ENCODE assay signal across 18 cellular contexts in genomic region chr3:197445886-197446631, GRCh38.
"Had no signal": no experiment of that assay in that cellular context is flagged by ENCODE, and none has a peak within 500 bp of the region (broad histone marks: within the 10 kb centered on the region; RNA-seq: fewer than 3 reads in every experiment).

No MANE protein-coding gene starts in this region.

- H3K4me3 ChIP-seq: adrenal gland, left lung, prostate gland, thoracic aorta had no signal

- H3K4me1 Mint-ChIP-seq: stimulated activated naive B cell treated with anti-CD40 and anti-IgM and Interleukin-4, amounts not matched to agents 10 μg/mL and 1 μg/mL and 100 μg/mL, for 72 hours had no signal

- H3K9me3 ChIP-seq: adrenal gland, left lung, prostate gland, thoracic aorta had no signal

- DNase-seq: activated CD4-positive, alpha-beta T cell treated with anti-CD3 and anti-CD28 coated beads, Interleukin-2, amount 10 ng/mL, durations not matched to agents 24 days and 14 days; activated CD8-positive, alpha-beta memory T cell treated with anti-CD3 and anti-CD28 coated beads, Interleukin-2, amount 50 U/mL, for 4 hours; activated effector memory CD4-positive, alpha-beta T cell treated with anti-CD3 and anti-CD28 coated beads, Interleukin-2, amount 50 U/mL, for 16 hours; activated T-cell treated with anti-CD3 and anti-CD28 coated beads, Interleukin-2, amount 50 U/mL, for 4 hours; effector memory CD4-positive, alpha-beta T cell; kidney; left lung; midbrain; right cardiac atrium; stimulated activated naive B cell treated with anti-CD40 and anti-IgM and Interleukin-4, amounts not matched to agents 10 μg/mL and 1 μg/mL and 100 μg/mL, for 72 hours had no signal

- H3K9me3 Mint-ChIP-seq: activated CD4-positive, alpha-beta T cell treated with anti-CD3 and anti-CD28 coated beads, Interleukin-2, amount 10 ng/mL, durations not matched to agents 24 days and 14 days; activated naive CD4-positive, alpha-beta T cell treated with anti-CD3 and anti-CD28 coated beads, Interleukin-2, amount 50 U/mL, for 72 hours; activated T-cell treated with anti-CD3 and anti-CD28 coated beads, Interleukin-2, amount 50 U/mL, for 4 hours; dendritic cell treated with granulocyte-macrophage colony-stimulating factor and Interleukin-4, amounts not matched to agents 40 ng/mL and 50 ng/mL, for 4 days; stimulated activated naive B cell treated with anti-CD40 and anti-IgM and Interleukin-4, amounts not matched to agents 10 μg/mL and 1 μg/mL and 100 μg/mL, for 72 hours had no signal

- H3K36me3 ChIP-seq: adrenal gland, left lung, prostate gland, thoracic aorta had no signal

- H3K4me3 Mint-ChIP-seq: activated CD4-positive, alpha-beta T cell treated with anti-CD3 and anti-CD28 coated beads, Interleukin-2, amount 10 ng/mL, durations not matched to agents 24 days and 14 days; activated T-cell treated with anti-CD3 and anti-CD28 coated beads, Interleukin-2, amount 50 U/mL, for 4 hours; dendritic cell treated with granulocyte-macrophage colony-stimulating factor and Interleukin-4, amounts not matched to agents 40 ng/mL and 50 ng/mL, for 4 days; stimulated activated naive B cell treated with anti-CD40 and anti-IgM and Interleukin-4, amounts not matched to agents 10 μg/mL and 1 μg/mL and 100 μg/mL, for 72 hours had no signal

- H3K4me1 ChIP-seq: adrenal gland, left lung, prostate gland had no signal

- ATAC-seq: activated naive CD4-positive, alpha-beta T cell treated with anti-CD3 and anti-CD28 coated beads, Interleukin-2, amount 50 U/mL, for 72 hours; activated T-cell treated with anti-CD3 and anti-CD28 coated beads, Interleukin-2, amount 50 U/mL, for 4 hours; left lung; stimulated activated naive B cell treated with anti-CD40 and anti-IgM and Interleukin-4, amounts not matched to agents 10 μg/mL and 1 μg/mL and 100 μg/mL, for 72 hours had no signal

- FAIRE-seq: astrocyte, bronchial epithelial cell, kidney, urothelium cell line had no signal

- H3K27ac Mint-ChIP-seq: activated CD4-positive, alpha-beta T cell treated with anti-CD3 and anti-CD28 coated beads, Interleukin-2, amount 10 ng/mL, durations not matched to agents 24 days and 14 days; activated naive CD4-positive, alpha-beta T cell treated with anti-CD3 and anti-CD28 coated beads, Interleukin-2, amount 50 U/mL, for 72 hours; dendritic cell treated with granulocyte-macrophage colony-stimulating factor and Interleukin-4, amounts not matched to agents 40 ng/mL and 50 ng/mL, for 4 days; stimulated activated naive B cell treated with anti-CD40 and anti-IgM and Interleukin-4, amounts not matched to agents 10 μg/mL and 1 μg/mL and 100 μg/mL, for 72 hours had no signal

- H3K27me3 ChIP-seq: adrenal gland, left lung had no signal

- H3K36me3 Mint-ChIP-seq: activated naive CD4-positive, alpha-beta T cell treated with anti-CD3 and anti-CD28 coated beads, Interleukin-2, amount 50 U/mL, for 72 hours; stimulated activated naive B cell treated with anti-CD40 and anti-IgM and Interleukin-4, amounts not matched to agents 10 μg/mL and 1 μg/mL and 100 μg/mL, for 72 hours had no signal

- H3K27ac ChIP-seq: adrenal gland, left lung, prostate gland, thoracic aorta had no signal
